ENCODE assay signal across 8 cellular contexts in the genomic region with DNA sequence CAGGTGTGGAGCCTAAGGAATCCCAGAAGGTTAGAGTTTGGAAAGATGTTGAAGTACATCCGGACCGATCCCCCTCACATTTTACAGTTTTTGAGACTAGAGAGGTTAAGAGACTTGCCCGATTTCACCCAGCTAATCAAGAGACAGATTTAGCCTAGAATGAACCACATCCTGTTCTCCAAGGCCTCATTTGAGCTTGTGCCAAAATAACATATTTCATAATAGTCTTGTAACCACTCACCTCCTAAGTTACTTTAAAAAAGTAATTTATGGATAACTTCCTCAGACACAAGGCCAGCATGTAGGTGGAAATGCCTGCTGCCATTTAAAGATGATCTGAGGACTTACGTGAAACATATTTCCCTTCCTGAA. TPM values are rescaled to one million over a fixed set of nuclear protein-coding genes. Genes with fewer than 3 reads are reported as not detected.
A peak's percentile ranks its signal among the peaks of the same experiment; 100 is the strongest.
DNase-seq lines count a peak whose midpoint lies in the region; ATAC-seq and TF ChIP-seq lines count a peak whose summit lies in the region.

No MANE protein-coding gene starts in this region.

- H3K27ac ChIP-seq in gastroesophageal sphincter (peak overlapping the region in 3 of 4 donors; percentile 2 to 22 (median 11)), upper lobe of right lung (peak overlapping the region; percentile 53)

- no peaks in the 10 kb centered on the region for H3K27me3 ChIP-seq in gastroesophageal sphincter
- H3K27me3 ChIP-seq in upper lobe of right lung, result no peaks in the 10 kb centered on the region

- POLR2A ChIA-PET in HEK293T (lab: Yijun Ruan, JAX), result no interaction called here

- no peak for TF ChIP-seq POLR2A in gastroesophageal sphincter (IDR thresholded peaks at IDR 0.05)

- intact Hi-C loops in upper lobe of right lung (cut with DNase I), result no loop called here

- TF ChIP-seq CTCF in gastroesophageal sphincter (IDR thresholded peaks at IDR 0.05) (no peak), upper lobe of right lung (IDR thresholded peaks at IDR 0.05) (no peak)

- no peak for TF ChIP-seq EP300 in gastroesophageal sphincter (IDR thresholded peaks at IDR 0.05)

- peaks cover 0 to 36% (median 7%) of the 10 kb centered on the region in 3 donors for H3K4me1 ChIP-seq in gastroesophageal sphincter
- H3K4me1 ChIP-seq in upper lobe of right lung, result peaks cover 28% of the 10 kb centered on the region

- CTCF ChIA-PET in HEK293T (lab: Yijun Ruan, JAX), result interaction anchor here (0.7 to 2.3 kb wide), 3 partner anchors 25 to 1971 kb away, joined by 3 to 10 read pairs (median 3); no protein-coding TSS in a partner anchor

- H3K4me3 ChIP-seq in gastroesophageal sphincter, result no peak overlapping the region
- H3K4me3 ChIP-seq in upper lobe of right lung, result no peak overlapping the region

- H3K9me3 ChIP-seq in gastroesophageal sphincter (no peaks in the 10 kb centered on the region), upper lobe of right lung (no peaks in the 10 kb centered on the region)

- DNase-seq in SKM-1 treated with dmso at 0.1 percent for 144 hours (lab: John Stamatoyannopoulos, UW; ENCODE audit: unreplicated experiment) (peak; percentile 72), upper lobe of right lung (no peak), HEK293T (ENCODE audit: extremely low spot score) (no peak)
- no peak for DNase-seq in activated effector memory CD4-positive, alpha-beta T cell treated with Interleukin-2 at 50 U/mL for 16 hours

- WGBS in gastroesophageal sphincter (ENCODE audit: low coverage in 1 of 2), 2 donors, result 49 to 72% methylated on average over 3 to 4 of the region's 4 CpGs

- H3K36me3 ChIP-seq in gastroesophageal sphincter (no peaks in the 10 kb centered on the region), upper lobe of right lung (no peaks in the 10 kb centered on the region)

- ATAC-seq in GM18858 (IDR thresholded peaks at IDR 0.05; ENCODE audit: unreplicated experiment) (peak; percentile 28), HG03108 (IDR thresholded peaks at IDR 0.05; ENCODE audit: unreplicated experiment) (peak; percentile 40), gastroesophageal sphincter (no peak), upper lobe of right lung (peak; percentile 70), HG02973 (IDR thresholded peaks at IDR 0.05; ENCODE audit: unreplicated experiment) (no peak)

TF ChIP-seq in HEK293T, 16 proteins besides CTCF, POLR2A, EP300 and RAD21:
- TF ChIP-seq SUZ12 (IDR thresholded peaks at IDR 0.05) (no peak), ELF4 (IDR thresholded peaks at IDR 0.05) (no peak), HDGF (IDR thresholded peaks at IDR 0.05; ENCODE audit: borderline replicate concordance) (no peak), ZNF384 (IDR thresholded peaks at IDR 0.05) (no peak), NFRKB (IDR thresholded peaks at IDR 0.05) (no peak), BHLHE40 (IDR thresholded peaks at IDR 0.05; ENCODE audit: borderline replicate concordance) (no peak), FOXK2 (IDR thresholded peaks at IDR 0.05) (no peak), SP1 (IDR thresholded peaks at IDR 0.05) (no peak)
- TF ChIP-seq, protein P1, sequence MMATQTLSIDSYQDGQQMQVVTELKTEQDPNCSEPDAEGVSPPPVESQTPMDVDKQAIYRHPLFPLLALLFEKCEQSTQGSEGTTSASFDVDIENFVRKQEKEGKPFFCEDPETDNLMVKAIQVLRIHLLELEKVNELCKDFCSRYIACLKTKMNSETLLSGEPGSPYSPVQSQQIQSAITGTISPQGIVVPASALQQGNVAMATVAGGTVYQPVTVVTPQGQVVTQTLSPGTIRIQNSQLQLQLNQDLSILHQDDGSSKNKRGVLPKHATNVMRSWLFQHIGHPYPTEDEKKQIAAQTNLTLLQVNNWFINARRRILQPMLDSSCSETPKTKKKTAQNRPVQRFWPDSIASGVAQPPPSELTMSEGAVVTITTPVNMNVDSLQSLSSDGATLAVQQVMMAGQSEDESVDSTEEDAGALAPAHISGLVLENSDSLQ (IDR thresholded peaks at IDR 0.05), result no peak

RNA-seq across cellular contexts. Expression of gene ARHGAP18, which starts 39.8 kb away (rescaled TPM):
- 10 to 100 TPM in 2 of 4 donors, 1 to 10 TPM in 2; 2.8 to 15.0 (median 9.4) TPM for total RNA-seq in gastroesophageal sphincter
- total RNA-seq in upper lobe of right lung, result 60.8 TPM

Comparison
In these comparisons a context has a peak if more than half of its experiments do, and no peak if none do; other contexts are left out.
1. ATAC-seq: peak in GM18858 (single experiment), HG03108 (single experiment) and upper lobe of right lung (single experiment); none in gastroesophageal sphincter (single experiment) and HG02973 (single experiment).